In genomic region chr15:31236184-31237041, GRCh38 we compare ENCODE assay signal across 7 cellular contexts.
DNase-seq lines count a peak whose midpoint lies in the region; ATAC-seq and TF ChIP-seq lines count a peak whose summit lies in the region.

No MANE protein-coding gene starts in this region.

- H3K4me3 ChIP-seq in Karpas-422 (ENCODE audit: low read length): peak overlapping the region; percentile 36

- peaks cover 16% of the 10 kb centered on the region for H3K4me1 Mint-ChIP-seq in activated naive CD8-positive, alpha-beta T cell treated with anti-CD3 and anti-CD28 coated beads, Interleukin-2, amount 50 U/mL, for 24 hours

- in situ Hi-C loops in GM18951 (cut with MboI; ENCODE audit: low sequenced_read_pairs, unreplicated experiment): no loop called here

- no peaks in the 10 kb centered on the region for H3K9me2 ChIP-seq in Karpas-422 (replicated peaks; ENCODE audit: insufficient read depth, low read length)

- H3K36me3 ChIP-seq in Karpas-422 (ENCODE audit: insufficient read depth, low read length): no peaks in the 10 kb centered on the region

- no peaks in the 10 kb centered on the region for H3K79me2 ChIP-seq in Karpas-422 (ENCODE audit: low read length)

- no peaks in the 10 kb centered on the region for H3K36me3 Mint-ChIP-seq in activated naive CD8-positive, alpha-beta T cell treated with anti-CD3 and anti-CD28 coated beads, Interleukin-2, amount 50 U/mL, for 24 hours (ENCODE audit: low read depth)

- no peaks in the 10 kb centered on the region for H3K27me3 Mint-ChIP-seq in activated naive CD8-positive, alpha-beta T cell treated with anti-CD3 and anti-CD28 coated beads, Interleukin-2, amount 50 U/mL, for 24 hours

- H3K4me1 ChIP-seq in Karpas-422 (ENCODE audit: low read length): peaks cover 71% of the 10 kb centered on the region

- peak; percentile 18 for TF ChIP-seq POLR2A in GM18951 (IDR thresholded peaks at IDR 0.05; ENCODE audit: extremely low read depth, insufficient read depth, insufficient read length)

- H3K27ac Mint-ChIP-seq in activated naive CD8-positive, alpha-beta T cell treated with anti-CD3 and anti-CD28 coated beads, Interleukin-2, amount 50 U/mL, for 24 hours: no peak overlapping the region

- no peaks in the 10 kb centered on the region for H4K20me1 ChIP-seq in Karpas-422 (ENCODE audit: insufficient read depth, low read depth, low read length)

- intact Hi-C loops in Right ventricle myocardium inferior (cut with DNase I): loop anchor here (1.0 to 2.0 kb wide), 2 partner anchors 22 to 90 kb away; partner anchors contain the start of gene KLF13

- 0 out of 2 replicates have a peak overlapping the region, but pooled peaks have one; percentile 14 for H2AFZ ChIP-seq in Karpas-422 (ENCODE audit: low read length)

- no peak overlapping the region for H3K4me3 Mint-ChIP-seq in activated naive CD8-positive, alpha-beta T cell treated with anti-CD3 and anti-CD28 coated beads, Interleukin-2, amount 50 U/mL, for 24 hours

- H3K9me3 Mint-ChIP-seq in activated naive CD8-positive, alpha-beta T cell treated with anti-CD3 and anti-CD28 coated beads, Interleukin-2, amount 50 U/mL, for 24 hours: no peaks in the 10 kb centered on the region

- H3K9ac ChIP-seq in Karpas-422 (ENCODE audit: low read length): peak overlapping the region; percentile 71

- no peaks in the 10 kb centered on the region; the same call in 1 of the 2 replicates for H3K27me3 ChIP-seq in Karpas-422 (ENCODE audit: low read length)

- peak overlapping the region; percentile 99 for H3K27ac ChIP-seq in Karpas-422 (ENCODE audit: low read length)

- DNase-seq in Karpas-422 (peak; percentile 92), T1000 (lab: John Stamatoyannopoulos, UW) (peak; percentile 44), Right ventricle myocardium inferior (ENCODE audit: missing footprints) (peak; percentile 80), putamen (ENCODE audit: low spot score) (peak; percentile 67)
- no peak for DNase-seq in activated naive CD8-positive, alpha-beta T cell treated with anti-CD3 and anti-CD28 coated beads, Interleukin-2, amount 50 U/mL, for 24 hours

- ATAC-seq in Right ventricle myocardium inferior: peak; percentile 92
- no peak for ATAC-seq in activated naive CD8-positive, alpha-beta T cell treated with anti-CD3 and anti-CD28 coated beads, Interleukin-2, amount 50 U/mL, for 24 hours
- ATAC-seq in HG03139 (IDR thresholded peaks at IDR 0.05; ENCODE audit: unreplicated experiment): no peak

- peak overlapping the region; percentile 70 for H3K4me2 ChIP-seq in Karpas-422 (ENCODE audit: low read depth, low read length, poor library complexity, severe bottlenecking)

- H3K9me3 ChIP-seq in Karpas-422 (ENCODE audit: low read length): no peaks in the 10 kb centered on the region
